ENCODE assay signal across 21 cellular contexts in genomic region chr16:19863990-19864389, GRCh38. TPM values are rescaled to one million over a fixed set of nuclear protein-coding genes. Genes with fewer than 3 reads are reported as not detected.
"Had no signal": no experiment of that assay in that cellular context is flagged by ENCODE, and none has a peak within 500 bp of the region (broad histone marks: within the 10 kb centered on the region; RNA-seq: fewer than 3 reads in every experiment).

No MANE protein-coding gene starts in this region.

- H3K36me3 Mint-ChIP-seq: activated CD4-positive, alpha-beta memory T cell treated with anti-CD3 and anti-CD28 coated beads for 36 hours; activated naive CD4-positive, alpha-beta T cell treated with anti-CD3 and anti-CD28 coated beads, Interleukin-2, amount 10 ng/mL, durations not matched to agents 7 days and 5 days; memory B cell had no signal

- H3K4me1 ChIP-seq: gastroesophageal sphincter had no signal

- H3K27ac ChIP-seq: coronary artery, esophagus squamous epithelium, gastroesophageal sphincter, sigmoid colon, SK-N-MC had no signal

- H3K4me1 Mint-ChIP-seq: activated naive CD4-positive, alpha-beta T cell treated with anti-CD3 and anti-CD28 coated beads, Interleukin-2, amount 10 ng/mL, durations not matched to agents 7 days and 5 days; memory B cell had no signal

- H3K27me3 ChIP-seq: esophagus squamous epithelium, gastroesophageal sphincter, sigmoid colon, tibial nerve had no signal

- ATAC-seq: gastroesophageal sphincter, T-helper 17 cell had no signal

- H3K27ac Mint-ChIP-seq: activated CD4-positive, alpha-beta memory T cell treated with anti-CD3 and anti-CD28 coated beads for 36 hours; activated naive CD4-positive, alpha-beta T cell treated with anti-CD3 and anti-CD28 coated beads, Interleukin-2, amount 10 ng/mL, durations not matched to agents 7 days and 5 days; endodermal cell; memory B cell; nephron; T-helper 17 cell had no signal

- DNase-seq: activated CD4-positive, alpha-beta memory T cell treated with anti-CD3 and anti-CD28 coated beads for 36 hours; activated CD4-positive, alpha-beta T cell treated with anti-CD3 and anti-CD28 coated beads for 4 hours; activated CD4-positive, CD25-positive, alpha-beta regulatory T cell; activated effector memory CD4-positive, alpha-beta T cell treated with anti-CD3 and anti-CD28 coated beads, Interleukin-2, amount 50 U/mL, for 16 hours; activated naive CD4-positive, alpha-beta T cell treated with anti-CD3 and anti-CD28 coated beads, Interleukin-2, amount 10 ng/mL, durations not matched to agents 7 days and 5 days; amygdala; central memory CD4-positive, alpha-beta T cell; endodermal cell; esophagus squamous epithelium; occipital lobe; stimulated activated CD4-positive, alpha-beta T cell treated with anti-CD3 and anti-CD28 coated beads, Interleukin-4, amount 100 ng/mL, for 1 hour; stimulated activated naive CD4-positive, alpha-beta T cell treated with Interleukin-2 at 50 U/mL for 16 hours; SW 1271; T-helper 17 cell had no signal

- H3K4me3 Mint-ChIP-seq: activated CD4-positive, alpha-beta memory T cell treated with anti-CD3 and anti-CD28 coated beads for 36 hours; activated naive CD4-positive, alpha-beta T cell treated with anti-CD3 and anti-CD28 coated beads, Interleukin-2, amount 10 ng/mL, durations not matched to agents 7 days and 5 days; endodermal cell; memory B cell; nephron; T-helper 17 cell had no signal

- H3K4me3 ChIP-seq: coronary artery, esophagus squamous epithelium, gastroesophageal sphincter, sigmoid colon, SK-N-MC, tibial nerve had no signal

- H3K9me3 ChIP-seq: esophagus squamous epithelium, gastroesophageal sphincter, sigmoid colon, tibial nerve had no signal

- H3K9me3 Mint-ChIP-seq: activated CD4-positive, alpha-beta memory T cell treated with anti-CD3 and anti-CD28 coated beads for 36 hours; activated naive CD4-positive, alpha-beta T cell treated with anti-CD3 and anti-CD28 coated beads, Interleukin-2, amount 10 ng/mL, durations not matched to agents 7 days and 5 days; endodermal cell; memory B cell; nephron had no signal

- H3K36me3 ChIP-seq: sigmoid colon had no signal

- H3K27me3 Mint-ChIP-seq: activated CD4-positive, alpha-beta memory T cell treated with anti-CD3 and anti-CD28 coated beads for 36 hours had no signal

RNA-seq across cellular contexts. Expression of gene GPRC5B, which starts 20.7 kb away (rescaled TPM):
- total RNA-seq: activated CD4-positive, alpha-beta memory T cell treated with anti-CD3 and anti-CD28 coated beads for 36 hours had no signal
